Comparison of ENCODE assay signal across 1 cellular context in the genomic region with DNA sequence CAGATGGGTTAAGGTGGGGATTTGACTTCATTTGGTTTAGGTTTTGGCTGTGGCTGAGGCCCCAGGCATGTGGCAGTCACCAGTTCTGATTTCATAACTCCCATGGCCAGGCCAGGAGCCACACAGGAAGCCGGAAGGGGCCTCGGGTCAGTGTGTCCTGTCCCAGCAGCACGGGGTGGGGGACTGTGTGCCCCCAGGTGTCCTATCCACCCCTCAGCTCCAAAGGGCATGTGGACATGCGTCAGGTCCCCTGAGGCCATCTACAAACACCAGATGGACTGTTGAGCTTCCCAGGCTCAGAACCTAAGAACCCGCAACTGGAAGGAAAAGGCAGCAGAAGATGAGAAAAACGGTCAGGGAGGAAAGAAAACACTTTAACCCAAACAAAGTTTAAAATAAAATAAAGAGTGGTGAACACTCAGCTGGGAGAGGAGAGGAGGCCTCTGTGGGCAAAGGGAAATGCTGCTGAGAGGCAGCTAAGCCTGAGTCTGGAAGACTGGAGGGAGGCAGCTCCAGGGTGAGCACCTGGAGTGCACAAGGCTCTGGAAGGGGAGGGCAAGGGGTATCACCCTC.
A peak's percentile ranks its signal among the peaks of the same experiment; 100 is the strongest.
TF ChIP-seq lines count a peak whose summit lies in the region.

No MANE protein-coding gene starts in this region.

TF ChIP-seq in HepG2, 621 proteins besides CTCF, POLR2A, EP300 and RAD21 (continued from another document and continues in another):
- TF ChIP-seq, protein P1, sequence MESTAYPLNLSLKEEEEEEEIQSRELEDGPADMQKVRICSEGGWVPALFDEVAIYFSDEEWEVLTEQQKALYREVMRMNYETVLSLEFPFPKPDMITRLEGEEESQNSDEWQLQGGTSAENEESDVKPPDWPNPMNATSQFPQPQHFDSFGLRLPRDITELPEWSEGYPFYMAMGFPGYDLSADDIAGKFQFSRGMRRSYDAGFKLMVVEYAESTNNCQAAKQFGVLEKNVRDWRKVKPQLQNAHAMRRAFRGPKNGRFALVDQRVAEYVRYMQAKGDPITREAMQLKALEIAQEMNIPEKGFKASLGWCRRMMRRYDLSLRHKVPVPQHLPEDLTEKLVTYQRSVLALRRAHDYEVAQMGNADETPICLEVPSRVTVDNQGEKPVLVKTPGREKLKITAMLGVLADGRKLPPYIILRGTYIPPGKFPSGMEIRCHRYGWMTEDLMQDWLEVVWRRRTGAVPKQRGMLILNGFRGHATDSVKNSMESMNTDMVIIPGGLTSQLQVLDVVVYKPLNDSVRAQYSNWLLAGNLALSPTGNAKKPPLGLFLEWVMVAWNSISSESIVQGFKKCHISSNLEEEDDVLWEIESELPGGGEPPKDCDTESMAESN (CRISPR knock-in tag; conservative IDR thresholded peaks at IDR 0.05) = peak; percentile 90
- TF ChIP-seq TBX3 (IDR thresholded peaks at IDR 0.05; ENCODE audit: borderline replicate concordance) (no peak), FOSL2 (CRISPR knock-in tag; IDR thresholded peaks at IDR 0.05) (peak; percentile 73), PHB2 (IDR thresholded peaks at IDR 0.05; ENCODE audit: partially characterized antibody) (no peak), SIN3B (IDR thresholded peaks at IDR 0.05; ENCODE audit: low read length) (no peak), ZNF720 (CRISPR knock-in tag; IDR thresholded peaks at IDR 0.05) (no peak), RFXAP (CRISPR knock-in tag; IDR thresholded peaks at IDR 0.05; ENCODE audit: borderline replicate concordance) (peak; percentile 75; the same call in 1 of the 2 replicates), ZNF10 (CRISPR knock-in tag; IDR thresholded peaks at IDR 0.05; ENCODE audit: borderline replicate concordance, low read depth) (no peak), ZNF383 (CRISPR knock-in tag; IDR thresholded peaks at IDR 0.05; ENCODE audit: borderline replicate concordance) (no peak), ARNTL (CRISPR knock-in tag; IDR thresholded peaks at IDR 0.05) (peak; percentile 96), SAFB2 (CRISPR knock-in tag; IDR thresholded peaks at IDR 0.05; ENCODE audit: borderline replicate concordance, low read depth) (peak; percentile 80; the same call in 1 of the 2 replicates), ZNF589 (CRISPR knock-in tag; conservative IDR thresholded peaks at IDR 0.05) (no peak), ISL2 (CRISPR knock-in tag; IDR thresholded peaks at IDR 0.05) (peak; percentile 76), ATAD3A (CRISPR knock-in tag; IDR thresholded peaks at IDR 0.05) (no peak), HCFC1 (IDR thresholded peaks at IDR 0.05; ENCODE audit: low read depth, low read length) (no peak), MXI1 (IDR thresholded peaks at IDR 0.05; ENCODE audit: borderline replicate concordance, low read depth, low read length) (peak; percentile 58; the same call in 1 of the 3 replicates), ATM (IDR thresholded peaks at IDR 0.05; ENCODE audit: borderline replicate concordance) (no peak), ZSCAN29 (CRISPR knock-in tag; conservative IDR thresholded peaks at IDR 0.05) (no peak), ZNF562 (CRISPR knock-in tag; IDR thresholded peaks at IDR 0.05; ENCODE audit: borderline replicate concordance) (no peak), ERF (CRISPR knock-in tag; IDR thresholded peaks at IDR 0.05) (peak; percentile 89), MTA1 (CRISPR knock-in tag; IDR thresholded peaks at IDR 0.05; ENCODE audit: borderline replicate concordance) (peak; percentile 92; the same call in 1 of the 2 replicates), ZNF724P (CRISPR knock-in tag; IDR thresholded peaks at IDR 0.05; ENCODE audit: borderline replicate concordance) (peak; percentile 84; the same call in 1 of the 2 replicates), ZNF552 (CRISPR knock-in tag; IDR thresholded peaks at IDR 0.05; ENCODE audit: borderline replicate concordance) (no peak), RBM22 (optimal IDR thresholded peaks at IDR 0.05; ENCODE audit: low read length) (no peak), MTF1 (CRISPR knock-in tag; IDR thresholded peaks at IDR 0.05) (no peak), TBP (CRISPR knock-in tag; IDR thresholded peaks at IDR 0.05) (no peak), DPF2 (CRISPR knock-in tag; IDR thresholded peaks at IDR 0.05; ENCODE audit: borderline replicate concordance, low read depth) (peak; percentile 63; the same call in 1 of the 2 replicates), FOXJ3 (CRISPR knock-in tag; IDR thresholded peaks at IDR 0.05; ENCODE audit: borderline replicate concordance) (peak; percentile 85), JDP2 (CRISPR knock-in tag; IDR thresholded peaks at IDR 0.05; ENCODE audit: borderline replicate concordance) (no peak), CREB1 (IDR thresholded peaks at IDR 0.05) (no peak), CREB1 (CRISPR knock-in tag; IDR thresholded peaks at IDR 0.05) (0 out of 2 replicates have a peak, but pooled peaks have one; percentile 40), FOSL1 (CRISPR knock-in tag; IDR thresholded peaks at IDR 0.05; ENCODE audit: borderline replicate concordance) (peak; percentile 23; the same call in 1 of the 2 replicates), KLF15 (CRISPR knock-in tag; IDR thresholded peaks at IDR 0.05; ENCODE audit: borderline replicate concordance) (no peak), ATF1 (CRISPR knock-in tag; IDR thresholded peaks at IDR 0.05) (no peak; the same call in 1 of the 2 replicates), ZNF768 (CRISPR knock-in tag; IDR thresholded peaks at IDR 0.05) (peak; percentile 19; the same call in 1 of the 2 replicates), ELF4 (CRISPR knock-in tag; IDR thresholded peaks at IDR 0.05; ENCODE audit: borderline replicate concordance) (peak; percentile 69; the same call in 1 of the 2 replicates), MED8 (CRISPR knock-in tag; IDR thresholded peaks at IDR 0.05; ENCODE audit: insufficient replicate concordance) (peak; percentile 97)
- TF ChIP-seq, protein P2, sequence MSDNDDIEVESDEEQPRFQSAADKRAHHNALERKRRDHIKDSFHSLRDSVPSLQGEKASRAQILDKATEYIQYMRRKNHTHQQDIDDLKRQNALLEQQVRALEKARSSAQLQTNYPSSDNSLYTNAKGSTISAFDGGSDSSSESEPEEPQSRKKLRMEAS (IDR thresholded peaks at IDR 0.05) = peak; percentile 96
- TF ChIP-seq, protein P3, sequence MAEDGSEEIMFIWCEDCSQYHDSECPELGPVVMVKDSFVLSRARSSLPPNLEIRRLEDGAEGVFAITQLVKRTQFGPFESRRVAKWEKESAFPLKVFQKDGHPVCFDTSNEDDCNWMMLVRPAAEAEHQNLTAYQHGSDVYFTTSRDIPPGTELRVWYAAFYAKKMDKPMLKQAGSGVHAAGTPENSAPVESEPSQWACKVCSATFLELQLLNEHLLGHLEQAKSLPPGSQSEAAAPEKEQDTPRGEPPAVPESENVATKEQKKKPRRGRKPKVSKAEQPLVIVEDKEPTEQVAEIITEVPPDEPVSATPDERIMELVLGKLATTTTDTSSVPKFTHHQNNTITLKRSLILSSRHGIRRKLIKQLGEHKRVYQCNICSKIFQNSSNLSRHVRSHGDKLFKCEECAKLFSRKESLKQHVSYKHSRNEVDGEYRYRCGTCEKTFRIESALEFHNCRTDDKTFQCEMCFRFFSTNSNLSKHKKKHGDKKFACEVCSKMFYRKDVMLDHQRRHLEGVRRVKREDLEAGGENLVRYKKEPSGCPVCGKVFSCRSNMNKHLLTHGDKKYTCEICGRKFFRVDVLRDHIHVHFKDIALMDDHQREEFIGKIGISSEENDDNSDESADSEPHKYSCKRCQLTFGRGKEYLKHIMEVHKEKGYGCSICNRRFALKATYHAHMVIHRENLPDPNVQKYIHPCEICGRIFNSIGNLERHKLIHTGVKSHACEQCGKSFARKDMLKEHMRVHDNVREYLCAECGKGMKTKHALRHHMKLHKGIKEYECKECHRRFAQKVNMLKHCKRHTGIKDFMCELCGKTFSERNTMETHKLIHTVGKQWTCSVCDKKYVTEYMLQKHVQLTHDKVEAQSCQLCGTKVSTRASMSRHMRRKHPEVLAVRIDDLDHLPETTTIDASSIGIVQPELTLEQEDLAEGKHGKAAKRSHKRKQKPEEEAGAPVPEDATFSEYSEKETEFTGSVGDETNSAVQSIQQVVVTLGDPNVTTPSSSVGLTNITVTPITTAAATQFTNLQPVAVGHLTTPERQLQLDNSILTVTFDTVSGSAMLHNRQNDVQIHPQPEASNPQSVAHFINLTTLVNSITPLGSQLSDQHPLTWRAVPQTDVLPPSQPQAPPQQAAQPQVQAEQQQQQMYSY (CRISPR knock-in tag; IDR thresholded peaks at IDR 0.05) = peak; percentile 33; the same call in 1 of the 2 replicates
- TF ChIP-seq, protein P4, sequence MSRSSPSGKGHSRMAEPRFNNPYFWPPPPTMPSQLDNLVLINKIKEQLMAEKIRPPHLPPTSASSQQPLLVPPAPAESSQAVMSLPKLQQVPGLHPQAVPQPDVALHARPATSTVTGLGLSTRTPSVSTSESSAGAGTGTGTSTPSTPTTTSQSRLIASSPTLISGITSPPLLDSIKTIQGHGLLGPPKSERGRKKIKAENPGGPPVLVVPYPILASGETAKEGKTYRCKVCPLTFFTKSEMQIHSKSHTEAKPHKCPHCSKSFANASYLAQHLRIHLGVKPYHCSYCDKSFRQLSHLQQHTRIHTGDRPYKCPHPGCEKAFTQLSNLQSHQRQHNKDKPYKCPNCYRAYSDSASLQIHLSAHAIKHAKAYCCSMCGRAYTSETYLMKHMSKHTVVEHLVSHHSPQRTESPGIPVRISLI (CRISPR knock-in tag; IDR thresholded peaks at IDR 0.05; ENCODE audit: borderline replicate concordance) = 0 out of 2 replicates have a peak, but pooled peaks have one; percentile 16
- TF ChIP-seq, protein P5, sequence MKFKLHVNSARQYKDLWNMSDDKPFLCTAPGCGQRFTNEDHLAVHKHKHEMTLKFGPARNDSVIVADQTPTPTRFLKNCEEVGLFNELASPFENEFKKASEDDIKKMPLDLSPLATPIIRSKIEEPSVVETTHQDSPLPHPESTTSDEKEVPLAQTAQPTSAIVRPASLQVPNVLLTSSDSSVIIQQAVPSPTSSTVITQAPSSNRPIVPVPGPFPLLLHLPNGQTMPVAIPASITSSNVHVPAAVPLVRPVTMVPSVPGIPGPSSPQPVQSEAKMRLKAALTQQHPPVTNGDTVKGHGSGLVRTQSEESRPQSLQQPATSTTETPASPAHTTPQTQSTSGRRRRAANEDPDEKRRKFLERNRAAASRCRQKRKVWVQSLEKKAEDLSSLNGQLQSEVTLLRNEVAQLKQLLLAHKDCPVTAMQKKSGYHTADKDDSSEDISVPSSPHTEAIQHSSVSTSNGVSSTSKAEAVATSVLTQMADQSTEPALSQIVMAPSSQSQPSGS (CRISPR knock-in tag; IDR thresholded peaks at IDR 0.05) = peak; percentile 66; the same call in 1 of the 2 replicates
- TF ChIP-seq, protein P6, sequence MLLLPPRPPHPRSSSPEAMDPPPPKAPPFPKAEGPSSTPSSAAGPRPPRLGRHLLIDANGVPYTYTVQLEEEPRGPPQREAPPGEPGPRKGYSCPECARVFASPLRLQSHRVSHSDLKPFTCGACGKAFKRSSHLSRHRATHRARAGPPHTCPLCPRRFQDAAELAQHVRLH (CRISPR knock-in tag; IDR thresholded peaks at IDR 0.05; ENCODE audit: borderline replicate concordance, low read depth) = peak; percentile 94; the same call in 1 of the 2 replicates
- TF ChIP-seq, protein P7, sequence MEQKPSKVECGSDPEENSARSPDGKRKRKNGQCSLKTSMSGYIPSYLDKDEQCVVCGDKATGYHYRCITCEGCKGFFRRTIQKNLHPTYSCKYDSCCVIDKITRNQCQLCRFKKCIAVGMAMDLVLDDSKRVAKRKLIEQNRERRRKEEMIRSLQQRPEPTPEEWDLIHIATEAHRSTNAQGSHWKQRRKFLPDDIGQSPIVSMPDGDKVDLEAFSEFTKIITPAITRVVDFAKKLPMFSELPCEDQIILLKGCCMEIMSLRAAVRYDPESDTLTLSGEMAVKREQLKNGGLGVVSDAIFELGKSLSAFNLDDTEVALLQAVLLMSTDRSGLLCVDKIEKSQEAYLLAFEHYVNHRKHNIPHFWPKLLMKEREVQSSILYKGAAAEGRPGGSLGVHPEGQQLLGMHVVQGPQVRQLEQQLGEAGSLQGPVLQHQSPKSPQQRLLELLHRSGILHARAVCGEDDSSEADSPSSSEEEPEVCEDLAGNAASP (CRISPR knock-in tag; IDR thresholded peaks at IDR 0.05; ENCODE audit: borderline replicate concordance) = peak; percentile 99
- TF ChIP-seq, protein P8, sequence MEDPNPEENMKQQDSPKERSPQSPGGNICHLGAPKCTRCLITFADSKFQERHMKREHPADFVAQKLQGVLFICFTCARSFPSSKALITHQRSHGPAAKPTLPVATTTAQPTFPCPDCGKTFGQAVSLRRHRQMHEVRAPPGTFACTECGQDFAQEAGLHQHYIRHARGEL (CRISPR knock-in tag; IDR thresholded peaks at IDR 0.05) = peak; percentile 79; the same call in 1 of the 2 replicates
- TF ChIP-seq, protein P9, sequence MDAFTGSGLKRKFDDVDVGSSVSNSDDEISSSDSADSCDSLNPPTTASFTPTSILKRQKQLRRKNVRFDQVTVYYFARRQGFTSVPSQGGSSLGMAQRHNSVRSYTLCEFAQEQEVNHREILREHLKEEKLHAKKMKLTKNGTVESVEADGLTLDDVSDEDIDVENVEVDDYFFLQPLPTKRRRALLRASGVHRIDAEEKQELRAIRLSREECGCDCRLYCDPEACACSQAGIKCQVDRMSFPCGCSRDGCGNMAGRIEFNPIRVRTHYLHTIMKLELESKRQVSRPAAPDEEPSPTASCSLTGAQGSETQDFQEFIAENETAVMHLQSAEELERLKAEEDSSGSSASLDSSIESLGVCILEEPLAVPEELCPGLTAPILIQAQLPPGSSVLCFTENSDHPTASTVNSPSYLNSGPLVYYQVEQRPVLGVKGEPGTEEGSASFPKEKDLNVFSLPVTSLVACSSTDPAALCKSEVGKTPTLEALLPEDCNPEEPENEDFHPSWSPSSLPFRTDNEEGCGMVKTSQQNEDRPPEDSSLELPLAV (CRISPR knock-in tag; conservative IDR thresholded peaks at IDR 0.05; ENCODE audit: low read depth) = no peak
- TF ChIP-seq, protein P10, sequence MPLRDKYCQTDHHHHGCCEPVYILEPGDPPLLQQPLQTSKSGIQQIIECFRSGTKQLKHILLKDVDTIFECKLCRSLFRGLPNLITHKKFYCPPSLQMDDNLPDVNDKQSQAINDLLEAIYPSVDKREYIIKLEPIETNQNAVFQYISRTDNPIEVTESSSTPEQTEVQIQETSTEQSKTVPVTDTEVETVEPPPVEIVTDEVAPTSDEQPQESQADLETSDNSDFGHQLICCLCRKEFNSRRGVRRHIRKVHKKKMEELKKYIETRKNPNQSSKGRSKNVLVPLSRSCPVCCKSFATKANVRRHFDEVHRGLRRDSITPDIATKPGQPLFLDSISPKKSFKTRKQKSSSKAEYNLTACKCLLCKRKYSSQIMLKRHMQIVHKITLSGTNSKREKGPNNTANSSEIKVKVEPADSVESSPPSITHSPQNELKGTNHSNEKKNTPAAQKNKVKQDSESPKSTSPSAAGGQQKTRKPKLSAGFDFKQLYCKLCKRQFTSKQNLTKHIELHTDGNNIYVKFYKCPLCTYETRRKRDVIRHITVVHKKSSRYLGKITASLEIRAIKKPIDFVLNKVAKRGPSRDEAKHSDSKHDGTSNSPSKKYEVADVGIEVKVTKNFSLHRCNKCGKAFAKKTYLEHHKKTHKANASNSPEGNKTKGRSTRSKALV (CRISPR knock-in tag; IDR thresholded peaks at IDR 0.05) = peak; percentile 88
- TF ChIP-seq, protein P11, sequence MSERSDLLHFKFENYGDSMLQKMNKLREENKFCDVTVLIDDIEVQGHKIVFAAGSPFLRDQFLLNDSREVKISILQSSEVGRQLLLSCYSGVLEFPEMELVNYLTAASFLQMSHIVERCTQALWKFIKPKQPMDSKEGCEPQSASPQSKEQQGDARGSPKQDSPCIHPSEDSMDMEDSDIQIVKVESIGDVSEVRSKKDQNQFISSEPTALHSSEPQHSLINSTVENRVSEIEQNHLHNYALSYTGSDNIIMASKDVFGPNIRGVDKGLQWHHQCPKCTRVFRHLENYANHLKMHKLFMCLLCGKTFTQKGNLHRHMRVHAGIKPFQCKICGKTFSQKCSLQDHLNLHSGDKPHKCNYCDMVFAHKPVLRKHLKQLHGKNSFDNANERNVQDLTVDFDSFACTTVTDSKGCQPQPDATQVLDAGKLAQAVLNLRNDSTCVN (CRISPR knock-in tag; IDR thresholded peaks at IDR 0.05; ENCODE audit: borderline replicate concordance) = peak; percentile 32
